In the genomic region with DNA sequence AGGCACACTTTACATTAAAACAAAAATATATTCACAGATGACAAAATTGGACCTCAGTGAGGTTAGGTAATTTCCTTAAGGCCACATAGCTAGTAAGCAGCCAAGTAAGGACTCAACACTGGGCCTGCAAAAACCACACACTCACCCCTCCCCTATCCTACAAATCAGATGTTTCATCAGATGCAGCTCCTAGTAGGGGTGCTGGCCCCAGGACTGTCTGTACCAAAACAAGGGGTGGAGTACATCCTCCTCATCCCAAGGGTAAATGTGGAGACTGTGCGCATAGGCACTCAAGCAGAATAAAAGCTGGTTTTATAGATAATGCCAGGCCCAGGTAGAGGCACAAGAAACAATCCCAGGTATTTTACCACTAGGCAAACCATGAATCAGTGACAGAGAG, we compare ENCODE assay signal across 18 cellular contexts.
"Had no signal": no experiment of that assay in that cellular context is flagged by ENCODE, and none has a peak within 500 bp of the region (broad histone marks: within the 10 kb centered on the region; RNA-seq: fewer than 3 reads in every experiment).

No MANE protein-coding gene starts in this region.

- FAIRE-seq: kidney, pancreas had no signal

- H3K27ac ChIP-seq: neural progenitor cell, pancreas, SJCRH30 had no signal

- H3K27me3 Mint-ChIP-seq: activated CD4-positive, alpha-beta memory T cell treated with anti-CD3 and anti-CD28 coated beads for 36 hours; activated naive CD8-positive, alpha-beta T cell; dendritic cell treated with granulocyte-macrophage colony-stimulating factor and Interleukin-4, amounts not matched to agents 40 ng/mL and 50 ng/mL, for 4 days had no signal

- H3K4me3 ChIP-seq: neural progenitor cell, pancreas, SJCRH30, smooth muscle cell, tibial nerve had no signal

- H3K36me3 ChIP-seq: neural progenitor cell had no signal

- ATAC-seq: pancreas had no signal

- H3K9me3 ChIP-seq: pancreas, SJCRH30, tibial nerve had no signal

- DNase-seq: activated CD4-positive, alpha-beta memory T cell treated with anti-CD3 and anti-CD28 coated beads for 36 hours; activated CD4-positive, CD25-positive, alpha-beta regulatory T cell treated with anti-CD3 and anti-CD28 coated beads, Interleukin-2, amount 50 U/mL, for 72 hours; activated gamma-delta T cell; activated T-cell treated with anti-CD3 and anti-CD28 coated beads, Interleukin-2, amount 50 U/mL, for 48 hours; anterior cingulate cortex; caudate nucleus; erythroblast; foreskin melanocyte; kidney; pancreas; SJCRH30; SW 1271 had no signal

- H3K27ac Mint-ChIP-seq: activated CD4-positive, alpha-beta memory T cell treated with anti-CD3 and anti-CD28 coated beads for 36 hours; activated naive CD8-positive, alpha-beta T cell; dendritic cell treated with granulocyte-macrophage colony-stimulating factor and Interleukin-4, amounts not matched to agents 40 ng/mL and 50 ng/mL, for 4 days; neural progenitor cell; T-helper 2 cell treated with Interferon-gamma antibody and Interleukin-4, amounts not matched to agents 5 μg/mL and 100 μg/mL, for 36 hours had no signal

- H3K4me1 ChIP-seq: neural progenitor cell, pancreas, SJCRH30 had no signal

- H3K27me3 ChIP-seq: neural progenitor cell, pancreas, SJCRH30, tibial nerve had no signal

- H3K4me3 Mint-ChIP-seq: activated CD4-positive, alpha-beta memory T cell treated with anti-CD3 and anti-CD28 coated beads for 36 hours; activated naive CD8-positive, alpha-beta T cell; dendritic cell treated with granulocyte-macrophage colony-stimulating factor and Interleukin-4, amounts not matched to agents 40 ng/mL and 50 ng/mL, for 4 days; neural progenitor cell; T-helper 2 cell treated with Interferon-gamma antibody and Interleukin-4, amounts not matched to agents 5 μg/mL and 100 μg/mL, for 36 hours had no signal

- H3K9me3 Mint-ChIP-seq: activated CD4-positive, alpha-beta memory T cell treated with anti-CD3 and anti-CD28 coated beads for 36 hours; dendritic cell treated with granulocyte-macrophage colony-stimulating factor and Interleukin-4, amounts not matched to agents 40 ng/mL and 50 ng/mL, for 4 days; neural progenitor cell; T-helper 2 cell treated with Interferon-gamma antibody and Interleukin-4, amounts not matched to agents 5 μg/mL and 100 μg/mL, for 36 hours had no signal
